In genomic region chr5:143614831-143615230, GRCh38 we compare ENCODE assay signal across 29 cellular contexts.
"Had no signal": no experiment of that assay in that cellular context is flagged by ENCODE, and none has a peak within 500 bp of the region (broad histone marks: within the 10 kb centered on the region; RNA-seq: fewer than 3 reads in every experiment).

No MANE protein-coding gene starts in this region.

- H3K4me1 Mint-ChIP-seq: neural crest cell; stimulated activated naive CD8-positive, alpha-beta T cell treated with anti-CD3 and anti-CD28 coated beads, Interleukin-15, amount 100 ng/mL, for 72 hours had no signal

- H3K36me3 Mint-ChIP-seq: naive B cell had no signal

- H3K36me3 ChIP-seq: gastroesophageal sphincter, heart left ventricle, prostate gland, right atrium auricular region, suprapubic skin, transverse colon, upper lobe of right lung, uterus had no signal

- H3K4me3 Mint-ChIP-seq: mesothelial cell of epicardium; naive B cell; natural killer cell treated with Interleukin-12 subunit alpha and Interleukin-12 subunit beta and Interleukin-15 and Interleukin-18, amount 100 ng/mL, for 72 hours; neural crest cell; stimulated activated naive CD8-positive, alpha-beta T cell treated with anti-CD3 and anti-CD28 coated beads, Interleukin-15, amount 100 ng/mL, for 72 hours had no signal

- ATAC-seq: foreskin keratinocyte; gastroesophageal sphincter; heart left ventricle; left lobe of liver; mucosa of descending colon; natural killer cell treated with Interleukin-12 subunit alpha and Interleukin-12 subunit beta and Interleukin-15 and Interleukin-18, amount 100 ng/mL, for 72 hours; sciatic nerve; stimulated activated naive CD8-positive, alpha-beta T cell treated with anti-CD3 and anti-CD28 coated beads, Interleukin-15, amount 100 ng/mL, for 72 hours; upper lobe of right lung had no signal

- H3K27ac ChIP-seq: foreskin keratinocyte, gastroesophageal sphincter, heart left ventricle, hepatocyte, prostate gland, right atrium auricular region, suprapubic skin, transverse colon, upper lobe of right lung, uterus had no signal

- DNase-seq: cortex of kidney; effector CD4-positive, alpha-beta T cell; foreskin keratinocyte; heart left ventricle; kidney; mesenchymal stem cell; mucosa of descending colon; naive B cell; nucleus accumbens; stimulated activated CD4-positive, alpha-beta T cell treated with anti-CD3 and anti-CD28 coated beads, Interleukin-12 subunit alpha, Interleukin-12 subunit beta, amount 100 ng/mL, for 4 hours; stimulated activated CD4-positive, alpha-beta T cell treated with anti-CD3 and anti-CD28 coated beads, Interleukin-1b, Interleukin-23, amount 100 ng/mL, for 48 hours; stimulated activated CD4-positive, alpha-beta T cell treated with anti-CD3 and anti-CD28 coated beads, Interleukin-4, amount 100 ng/mL, for 1 hour; stimulated activated CD8-positive, alpha-beta memory T cell treated with anti-CD3 and anti-CD28 coated beads, Interleukin-4, amount 100 ng/mL, for 48 hours; stimulated activated naive CD4-positive, alpha-beta T cell; stimulated activated naive CD8-positive, alpha-beta T cell treated with anti-CD3 and anti-CD28 coated beads, Interleukin-15, amount 100 ng/mL, for 72 hours; transverse colon; upper lobe of right lung; uterus had no signal

- H3K4me1 ChIP-seq: foreskin keratinocyte, gastroesophageal sphincter, prostate gland, right atrium auricular region, suprapubic skin, transverse colon, upper lobe of right lung, uterus had no signal

- H3K27me3 ChIP-seq: foreskin keratinocyte, gastroesophageal sphincter, heart left ventricle, hepatocyte, right atrium auricular region, suprapubic skin, transverse colon, upper lobe of right lung, uterus had no signal

- H3K9me3 ChIP-seq: gastroesophageal sphincter, mucosa of descending colon, prostate gland, right atrium auricular region, suprapubic skin, transverse colon, upper lobe of right lung, uterus had no signal

- H3K4me2 ChIP-seq: hepatocyte, smooth muscle cell had no signal

- H2AFZ ChIP-seq: hepatocyte had no signal

- H3K27ac Mint-ChIP-seq: mesothelial cell of epicardium, naive B cell had no signal

- H3K4me3 ChIP-seq: gastroesophageal sphincter, heart left ventricle, hepatocyte, mucosa of descending colon, prostate gland, right atrium auricular region, smooth muscle cell, suprapubic skin, transverse colon, upper lobe of right lung, uterus had no signal

- H3K27me3 Mint-ChIP-seq: naive B cell had no signal
